ENCODE assay signal across 10 cellular contexts in the genomic region with DNA sequence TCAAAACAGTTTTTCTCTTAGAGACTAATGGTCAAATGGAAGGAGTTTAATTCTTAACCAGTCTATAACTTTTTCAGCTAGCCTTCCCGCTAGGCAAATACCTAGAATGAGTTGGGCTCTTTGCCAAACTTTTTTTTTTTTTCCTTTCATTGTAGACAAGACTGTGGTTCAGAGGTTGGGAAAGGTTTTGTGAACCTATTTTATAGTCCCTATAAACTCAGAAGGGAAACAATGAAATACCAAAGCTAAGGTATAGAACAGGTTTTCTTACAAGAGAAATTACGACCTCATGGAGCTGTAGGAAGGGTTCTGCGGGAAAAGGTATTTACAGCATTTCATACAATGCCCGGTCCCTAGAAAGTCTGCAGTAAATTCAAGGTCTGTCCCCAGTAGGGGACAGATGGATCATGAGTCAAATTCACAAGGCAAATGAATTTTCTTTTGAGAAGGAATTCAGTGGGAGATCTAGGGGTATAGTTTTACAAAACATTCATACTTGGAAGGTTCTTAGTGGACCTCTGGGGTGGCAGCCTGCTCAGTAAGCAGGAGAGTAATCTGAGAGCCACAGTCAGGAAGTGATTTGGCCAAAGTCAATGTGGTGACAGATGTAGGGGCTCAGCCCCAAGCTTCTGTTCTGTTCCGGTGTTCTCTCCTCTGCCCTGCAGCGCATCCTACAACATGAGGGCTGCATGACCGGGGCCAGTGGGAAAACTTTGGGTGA.
DNase-seq lines count a peak whose midpoint lies in the region; ATAC-seq and TF ChIP-seq lines count a peak whose summit lies in the region.
"Had no signal": no experiment of that assay in that cellular context is flagged by ENCODE, and none has a peak within 500 bp of the region (broad histone marks: within the 10 kb centered on the region; RNA-seq: fewer than 3 reads in every experiment).

No MANE protein-coding gene starts in this region.

- H3K4me1 ChIP-seq in BLaER1, result peaks cover 23% of the 10 kb centered on the region

- H3K27ac ChIP-seq in BLaER1 (no peak overlapping the region), WERI-Rb-1 (peak overlapping the region; percentile 75)

- TF ChIP-seq CTCF in LNCaP clone FGC (IDR thresholded peaks at IDR 0.05; ENCODE audit: control insufficient read depth, extremely low read depth, insufficient read depth) (no peak), WERI-Rb-1 (IDR thresholded peaks at IDR 0.05; ENCODE audit: low read depth, low read length) (no peak)

- peak overlapping the region; percentile 18; the same call in 1 of the 2 replicates for H3K4me2 ChIP-seq in BLaER1

- H3K4me3 ChIP-seq in BLaER1 (no peak overlapping the region), LNCaP clone FGC (ENCODE audit: low read depth, low read length) (no peak overlapping the region), WERI-Rb-1 (ENCODE audit: low read depth, low read length) (no peak overlapping the region)

- no peak for ATAC-seq in HG03135 (IDR thresholded peaks at IDR 0.05; ENCODE audit: unreplicated experiment)

- H3K9me3 ChIP-seq in BLaER1, result no peaks in the 10 kb centered on the region
- no peaks in the 10 kb centered on the region for H3K9me3 ChIP-seq in WERI-Rb-1 (ENCODE audit: severe bottlenecking)

- H4K20me1 ChIP-seq in BLaER1, result no peaks in the 10 kb centered on the region

- DNase-seq in LNCaP clone FGC (ENCODE audit: low read depth) (peak; percentile 88), WERI-Rb-1 (peak; percentile 85), kidney glomerular epithelial cell (lab: John Stamatoyannopoulos, UW) (peak; percentile 35), H4 (ENCODE audit: low spot score) (no peak)
- DNase-seq in activated CD4-positive, alpha-beta T cell treated with anti-CD3 and anti-CD28 coated beads, Interleukin-2, amount 50 U/mL, for 4 hours, result no peak
- no peak for DNase-seq in stimulated activated CD4-positive, alpha-beta T cell treated with anti-CD3 and anti-CD28 coated beads, Interleukin-2, amount 100 ng/mL, for 48 hours
- DNase-seq: activated CD4-positive, alpha-beta T cell treated with anti-CD3 and anti-CD28 coated beads, Interleukin-2, amount 50 U/mL, for 1 hour; activated naive CD8-positive, alpha-beta T cell treated with anti-CD3 and anti-CD28 coated beads for 36 hours had no signal

- H3K36me3 ChIP-seq in BLaER1 (no peaks in the 10 kb centered on the region), WERI-Rb-1 (no peaks in the 10 kb centered on the region)

- no peaks in the 10 kb centered on the region for H3K27me3 ChIP-seq in BLaER1
- H3K27me3 ChIP-seq in WERI-Rb-1 (ENCODE audit: insufficient read depth, low read depth, severe bottlenecking), result no peaks in the 10 kb centered on the region

- no peak overlapping the region for H3K9ac ChIP-seq in BLaER1

Comparison
In these comparisons a context has a peak if more than half of its experiments do, and no peak if none do; other contexts are left out.
1. DNase-seq: peak in LNCaP clone FGC (single experiment), WERI-Rb-1 (single experiment) and kidney glomerular epithelial cell (single experiment); none in activated CD4-positive, alpha-beta T cell treated with anti-CD3 and anti-CD28 coated beads, Interleukin-2, amount 50 U/mL, for 4 hours (0 of 2), H4 (single experiment) and stimulated activated CD4-positive, alpha-beta T cell treated with anti-CD3 and anti-CD28 coated beads, Interleukin-2, amount 100 ng/mL, for 48 hours (0 of 2).